In genomic region chrX:50700921-50701320, GRCh38 we compare ENCODE assay signal across 1 cellular context.
TF ChIP-seq lines count a peak whose summit lies in the region.

No MANE protein-coding gene starts in this region.

TF ChIP-seq in H1, 55 proteins besides CTCF, POLR2A, EP300 and RAD21:
- no peak for TF ChIP-seq PHF8 (conservative IDR thresholded peaks at IDR 0.05; ENCODE audit: low read depth, low read length)
- TF ChIP-seq CBX5 (IDR thresholded peaks at IDR 0.05; ENCODE audit: low read depth, low read length): no peak
- no peak for TF ChIP-seq KDM1A (IDR thresholded peaks at IDR 0.05; ENCODE audit: borderline replicate concordance, low read length)
- TF ChIP-seq CREB1 (IDR thresholded peaks at IDR 0.05): no peak
- TF ChIP-seq TCF12 (IDR thresholded peaks at IDR 0.05; ENCODE audit: low read depth, low read length): no peak
- TF ChIP-seq SP1 (IDR thresholded peaks at IDR 0.05; ENCODE audit: low read depth, low read length): no peak
- no peak for TF ChIP-seq FOSL1 (IDR thresholded peaks at IDR 0.05; ENCODE audit: insufficient read depth, low read depth, low read length)
- TF ChIP-seq ZNF274 (IDR thresholded peaks at IDR 0.05; ENCODE audit: borderline replicate concordance, extremely low read depth, low read length): no peak
- TF ChIP-seq SAP30 (IDR thresholded peaks at IDR 0.05; ENCODE audit: insufficient read depth, insufficient replicate concordance, low read length): no peak
- no peak for TF ChIP-seq SIX5 (IDR thresholded peaks at IDR 0.05; ENCODE audit: low read depth, low read length)
- TF ChIP-seq TAF1 (IDR thresholded peaks at IDR 0.05; ENCODE audit: low read depth, low read length): no peak
- TF ChIP-seq TBP (IDR thresholded peaks at IDR 0.05; ENCODE audit: low read depth, low read length): no peak
- no peak for TF ChIP-seq CHD7 (IDR thresholded peaks at IDR 0.05; ENCODE audit: insufficient replicate concordance, low read length)
- TF ChIP-seq HDAC2 (IDR thresholded peaks at IDR 0.05; ENCODE audit: borderline replicate concordance in 1 of 2, low read depth in 2 of 2, low read length in 2 of 2): no peak
- TF ChIP-seq RNF2 (IDR thresholded peaks at IDR 0.05; ENCODE audit: borderline replicate concordance, low read depth, low read length, missing control alignments, poor library complexity, severe bottlenecking): no peak
- no peak for TF ChIP-seq BACH1 (IDR thresholded peaks at IDR 0.05; ENCODE audit: low read length)
- TF ChIP-seq SP4 (IDR thresholded peaks at IDR 0.05; ENCODE audit: low read length): no peak
- TF ChIP-seq SRF (IDR thresholded peaks at IDR 0.05; ENCODE audit: low read depth, low read length): no peak
- TF ChIP-seq, protein P1, sequence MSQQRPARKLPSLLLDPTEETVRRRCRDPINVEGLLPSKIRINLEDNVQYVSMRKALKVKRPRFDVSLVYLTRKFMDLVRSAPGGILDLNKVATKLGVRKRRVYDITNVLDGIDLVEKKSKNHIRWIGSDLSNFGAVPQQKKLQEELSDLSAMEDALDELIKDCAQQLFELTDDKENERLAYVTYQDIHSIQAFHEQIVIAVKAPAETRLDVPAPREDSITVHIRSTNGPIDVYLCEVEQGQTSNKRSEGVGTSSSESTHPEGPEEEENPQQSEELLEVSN (IDR thresholded peaks at IDR 0.05): no peak
